13 cellular contexts compared by ENCODE assay signal in genomic region chr17:70905796-70906195, GRCh38.
A peak's percentile ranks its signal among the peaks of the same experiment; 100 is the strongest.
DNase-seq lines count a peak whose midpoint lies in the region; ATAC-seq and TF ChIP-seq lines count a peak whose summit lies in the region.
"Had no signal": no experiment of that assay in that cellular context is flagged by ENCODE, and none has a peak within 500 bp of the region (broad histone marks: within the 10 kb centered on the region; RNA-seq: fewer than 3 reads in every experiment).

No MANE protein-coding gene starts in this region.

- no peak overlapping the region for H3K4me3 ChIP-seq in fibroblast of the aortic adventitia (ENCODE audit: low read depth, low read length)
- no peak overlapping the region for H3K4me3 ChIP-seq in naive thymus-derived CD4-positive, alpha-beta T cell (ENCODE audit: low read length)
- H3K4me3 ChIP-seq: right lobe of liver had no signal

- no peaks in the 10 kb centered on the region for H3K27me3 ChIP-seq in naive thymus-derived CD4-positive, alpha-beta T cell (ENCODE audit: control insufficient read depth in 2 of 2, insufficient read depth in 2 of 2, low read length in 2 of 2)
- H3K27me3 ChIP-seq: right lobe of liver had no signal

- no peaks in the 10 kb centered on the region for H3K4me1 Mint-ChIP-seq in naive thymus-derived CD4-positive, alpha-beta T cell
- no peaks in the 10 kb centered on the region for H3K4me1 Mint-ChIP-seq in activated T-helper 17 cell treated with anti-CD3 and anti-CD28 coated beads, Interleukin-2, amount 50 U/mL, for 72 hours
- H3K4me1 Mint-ChIP-seq: activated B cell treated with CpG ODN at 0.5 μM for 24 hours; activated naive CD8-positive, alpha-beta T cell treated with anti-CD3 and anti-CD28 coated beads for 36 hours had no signal

- H3K4me1 ChIP-seq in naive thymus-derived CD4-positive, alpha-beta T cell (ENCODE audit: control insufficient read depth in 2 of 2, insufficient read depth in 2 of 2, low read length in 2 of 2), result no peaks in the 10 kb centered on the region
- H3K4me1 ChIP-seq: right lobe of liver had no signal

- H3K9me3 Mint-ChIP-seq in naive thymus-derived CD4-positive, alpha-beta T cell, result peaks cover 4 to 20% (median 8%) of the 10 kb centered on the region in 11 donors
- H3K9me3 Mint-ChIP-seq in activated T-helper 17 cell treated with anti-CD3 and anti-CD28 coated beads, Interleukin-2, amount 50 U/mL, for 72 hours, result peaks cover 3% of the 10 kb centered on the region

- CTCF ChIA-PET in naive thymus-derived CD4-positive, alpha-beta T cell (lab: Charles Lee), result no interaction called here

- no peak overlapping the region for H3K27ac ChIP-seq in naive thymus-derived CD4-positive, alpha-beta T cell (ENCODE audit: low read depth, low read length)
- H3K27ac ChIP-seq: right lobe of liver had no signal

- DNase-seq in EH (ENCODE audit: low read depth) (peak; percentile 89), RPMI8226 (peak; percentile 7), fibroblast of the aortic adventitia (ENCODE audit: low read depth) (peak; percentile 92), NCI-H82 (lab: John Stamatoyannopoulos, UW) (no peak), GM13977 (ENCODE audit: low spot score) (no peak)
- no peak for DNase-seq in naive thymus-derived CD4-positive, alpha-beta T cell
- DNase-seq in stimulated activated CD4-positive, alpha-beta T cell treated with anti-CD3 and anti-CD28 coated beads, Interleukin-1b, Interleukin-23, amount 100 ng/mL, for 48 hours, result no peak
- DNase-seq: activated B cell treated with CpG ODN at 0.5 μM for 24 hours; activated naive CD8-positive, alpha-beta T cell treated with anti-CD3 and anti-CD28 coated beads for 36 hours; DMS53; NCI-H2171 had no signal

- H3K36me3 Mint-ChIP-seq in naive thymus-derived CD4-positive, alpha-beta T cell, result no peaks in the 10 kb centered on the region
- no peaks in the 10 kb centered on the region for H3K36me3 Mint-ChIP-seq in activated T-helper 17 cell treated with anti-CD3 and anti-CD28 coated beads, Interleukin-2, amount 50 U/mL, for 72 hours (ENCODE audit: low read depth)
- H3K36me3 Mint-ChIP-seq: activated naive CD8-positive, alpha-beta T cell treated with anti-CD3 and anti-CD28 coated beads for 36 hours had no signal

- POLR2A ChIA-PET in naive thymus-derived CD4-positive, alpha-beta T cell (lab: Charles Lee), result no interaction called here

- no peaks in the 10 kb centered on the region for H3K9me3 ChIP-seq in naive thymus-derived CD4-positive, alpha-beta T cell (ENCODE audit: control insufficient read depth in 2 of 3, low read length in 3 of 3)
- H3K9me3 ChIP-seq: right lobe of liver had no signal

- peak; percentile 51 for ATAC-seq in naive thymus-derived CD4-positive, alpha-beta T cell
- no peak for ATAC-seq in activated T-helper 17 cell treated with anti-CD3 and anti-CD28 coated beads, Interleukin-2, amount 50 U/mL, for 72 hours (replicated peaks)

- no peak overlapping the region for H3K4me3 Mint-ChIP-seq in naive thymus-derived CD4-positive, alpha-beta T cell
- no peak overlapping the region for H3K4me3 Mint-ChIP-seq in activated T-helper 17 cell treated with anti-CD3 and anti-CD28 coated beads, Interleukin-2, amount 50 U/mL, for 72 hours
- H3K4me3 Mint-ChIP-seq: activated B cell treated with CpG ODN at 0.5 μM for 24 hours; activated naive CD8-positive, alpha-beta T cell treated with anti-CD3 and anti-CD28 coated beads for 36 hours had no signal

- in situ Hi-C loops in GM13977 (cut with MboI; ENCODE audit: low pct_unique_long_range_greater_than_20kb, low sequenced_read_pairs, unreplicated experiment), result no loop called here

- intact Hi-C loops in naive thymus-derived CD4-positive, alpha-beta T cell (cut with micrococcal nuclease), result no loop called here

- H3K36me3 ChIP-seq in naive thymus-derived CD4-positive, alpha-beta T cell (ENCODE audit: control insufficient read depth in 2 of 3, insufficient read depth in 3 of 3, low read length in 3 of 3), result no peaks in the 10 kb centered on the region
- H3K36me3 ChIP-seq: right lobe of liver had no signal

- no peak overlapping the region for H3K27ac Mint-ChIP-seq in naive thymus-derived CD4-positive, alpha-beta T cell
- H3K27ac Mint-ChIP-seq in activated T-helper 17 cell treated with anti-CD3 and anti-CD28 coated beads, Interleukin-2, amount 50 U/mL, for 72 hours, result no peak overlapping the region
- H3K27ac Mint-ChIP-seq: activated B cell treated with CpG ODN at 0.5 μM for 24 hours; activated naive CD8-positive, alpha-beta T cell treated with anti-CD3 and anti-CD28 coated beads for 36 hours had no signal

- TF ChIP-seq CTCF in fibroblast of the aortic adventitia (IDR thresholded peaks at IDR 0.05; ENCODE audit: insufficient read depth, low read length) (no peak), GM13977 (IDR thresholded peaks at IDR 0.05; ENCODE audit: extremely low read depth, insufficient read depth, missing control alignments) (no peak)

- H3K27me3 Mint-ChIP-seq in naive thymus-derived CD4-positive, alpha-beta T cell, result no peaks in the 10 kb centered on the region
- H3K27me3 Mint-ChIP-seq in activated T-helper 17 cell treated with anti-CD3 and anti-CD28 coated beads, Interleukin-2, amount 50 U/mL, for 72 hours, result peaks cover 4% of the 10 kb centered on the region
- H3K27me3 Mint-ChIP-seq: activated B cell treated with CpG ODN at 0.5 μM for 24 hours; activated naive CD8-positive, alpha-beta T cell treated with anti-CD3 and anti-CD28 coated beads for 36 hours had no signal

Comparison
In these comparisons a context has a peak if more than half of its experiments do, and no peak if none do; other contexts are left out.
1. DNase-seq: peak in EH (single experiment), RPMI8226 (single experiment) and fibroblast of the aortic adventitia (single experiment); none in naive thymus-derived CD4-positive, alpha-beta T cell (0 of 9), NCI-H82 (single experiment), stimulated activated CD4-positive, alpha-beta T cell treated with anti-CD3 and anti-CD28 coated beads, Interleukin-1b, Interleukin-23, amount 100 ng/mL, for 48 hours (single experiment) and GM13977 (single experiment).